In genomic region chr13:45340422-45341033, GRCh38 we compare ENCODE assay signal across 1 cellular context.
TF ChIP-seq lines count a peak whose summit lies in the region.

No MANE protein-coding gene starts in this region.

TF ChIP-seq in HepG2, 621 proteins besides CTCF, POLR2A, EP300 and RAD21 (continued from another document and continues in another):
- TF ChIP-seq ZNF225 (CRISPR knock-in tag; IDR thresholded peaks at IDR 0.05) (no peak), ZNF777 (CRISPR knock-in tag; IDR thresholded peaks at IDR 0.05) (0 out of 2 replicates have a peak, but pooled peaks have one; percentile 26), TRIM22 (IDR thresholded peaks at IDR 0.05) (no peak), ZNF580 (CRISPR knock-in tag; IDR thresholded peaks at IDR 0.05; ENCODE audit: borderline replicate concordance, low read depth) (no peak), MEIS2 (CRISPR knock-in tag; IDR thresholded peaks at IDR 0.05) (0 out of 2 replicates have a peak, but pooled peaks have one; percentile 25), ZNF546 (CRISPR knock-in tag; conservative IDR thresholded peaks at IDR 0.05) (no peak), SMAD3 (CRISPR knock-in tag; IDR thresholded peaks at IDR 0.05) (no peak; the same call in 1 of the 2 replicates), ZNF362 (CRISPR knock-in tag; IDR thresholded peaks at IDR 0.05; ENCODE audit: borderline replicate concordance) (no peak), ZIK1 (CRISPR knock-in tag; IDR thresholded peaks at IDR 0.05; ENCODE audit: borderline replicate concordance, low read depth) (no peak), MXD4 (CRISPR knock-in tag; IDR thresholded peaks at IDR 0.05) (no peak), FOXO4 (CRISPR knock-in tag; conservative IDR thresholded peaks at IDR 0.05) (0 out of 2 replicates have a peak, but pooled peaks have one; percentile 48), ZNF160 (CRISPR knock-in tag; IDR thresholded peaks at IDR 0.05) (no peak), ZNF878 (CRISPR knock-in tag; IDR thresholded peaks at IDR 0.05) (no peak), ZNF484 (CRISPR knock-in tag; IDR thresholded peaks at IDR 0.05; ENCODE audit: borderline replicate concordance, low read depth) (no peak; the same call in 1 of the 2 replicates), NR0B2 (CRISPR knock-in tag; IDR thresholded peaks at IDR 0.05) (no peak), SIX1 (CRISPR knock-in tag; IDR thresholded peaks at IDR 0.05; ENCODE audit: borderline replicate concordance) (peak; percentile 54; the same call in 1 of the 2 replicates), ZKSCAN5 (CRISPR knock-in tag; IDR thresholded peaks at IDR 0.05) (no peak), SRSF4 (IDR thresholded peaks at IDR 0.05; ENCODE audit: low read depth, low read length, poor library complexity, severe bottlenecking) (no peak), ZNF335 (CRISPR knock-in tag; IDR thresholded peaks at IDR 0.05) (no peak), DMTF1 (CRISPR knock-in tag; IDR thresholded peaks at IDR 0.05) (no peak), NAIF1 (CRISPR knock-in tag; IDR thresholded peaks at IDR 0.05; ENCODE audit: borderline replicate concordance) (no peak), GATAD1 (CRISPR knock-in tag; IDR thresholded peaks at IDR 0.05) (no peak), CENPT (CRISPR knock-in tag; IDR thresholded peaks at IDR 0.05; ENCODE audit: low read depth) (no peak), PREB (CRISPR knock-in tag; IDR thresholded peaks at IDR 0.05) (no peak), KDM4B (CRISPR knock-in tag; IDR thresholded peaks at IDR 0.05) (peak; percentile 84; the same call in 1 of the 2 replicates), PATZ1 (CRISPR knock-in tag; IDR thresholded peaks at IDR 0.05) (peak; percentile 48), ARID2 (CRISPR knock-in tag; IDR thresholded peaks at IDR 0.05; ENCODE audit: borderline replicate concordance) (peak; percentile 24; the same call in 1 of the 2 replicates), ZNF264 (CRISPR knock-in tag; IDR thresholded peaks at IDR 0.05) (no peak), MAFG (CRISPR knock-in tag; IDR thresholded peaks at IDR 0.05) (peak; percentile 70; the same call in 1 of the 2 replicates), EHMT2 (IDR thresholded peaks at IDR 0.05; ENCODE audit: borderline replicate concordance, low read depth, low read length) (no peak), JUND (CRISPR knock-in tag; IDR thresholded peaks at IDR 0.05) (no peak), ZMYM3 (CRISPR knock-in tag; IDR thresholded peaks at IDR 0.05) (no peak), TAF1 (CRISPR knock-in tag; IDR thresholded peaks at IDR 0.05) (peak; percentile 21; the same call in 1 of the 2 replicates), CENPX (CRISPR knock-in tag; IDR thresholded peaks at IDR 0.05) (no peak), REL (CRISPR knock-in tag; conservative IDR thresholded peaks at IDR 0.05) (no peak), IKZF5 (CRISPR knock-in tag; IDR thresholded peaks at IDR 0.05) (peak; percentile 30; the same call in 1 of the 2 replicates), ERF (CRISPR knock-in tag; IDR thresholded peaks at IDR 0.05) (0 out of 2 replicates have a peak, but pooled peaks have one; percentile 7), MAFK (conservative IDR thresholded peaks at IDR 0.05 in 1 of 2, IDR thresholded peaks at IDR 0.05 in 1 of 2; ENCODE audit: low read length in 2 of 2) (no peak), SMAD9 (CRISPR knock-in tag; IDR thresholded peaks at IDR 0.05) (no peak), SATB2 (CRISPR knock-in tag; IDR thresholded peaks at IDR 0.05) (no peak), MLLT10 (CRISPR knock-in tag; IDR thresholded peaks at IDR 0.05) (no peak), TBX3 (IDR thresholded peaks at IDR 0.05; ENCODE audit: borderline replicate concordance) (no peak), ZNF790 (CRISPR knock-in tag; IDR thresholded peaks at IDR 0.05; ENCODE audit: borderline replicate concordance) (no peak), ZNF33B (CRISPR knock-in tag; IDR thresholded peaks at IDR 0.05) (no peak), PHF21A (CRISPR knock-in tag; IDR thresholded peaks at IDR 0.05) (peak; percentile 43; the same call in 1 of the 2 replicates), PTBP1 (IDR thresholded peaks at IDR 0.05; ENCODE audit: low read depth, low read length, poor library complexity, severe bottlenecking) (no peak), HMGXB4 (CRISPR knock-in tag; IDR thresholded peaks at IDR 0.05; ENCODE audit: borderline replicate concordance in 1 of 2, low read depth in 1 of 2) (peak in 1 of 2 experiments; percentile 72; a peak in 1 of 4 replicates), ZNF296 (CRISPR knock-in tag; conservative IDR thresholded peaks at IDR 0.05) (no peak), ZNF775 (CRISPR knock-in tag; IDR thresholded peaks at IDR 0.05; ENCODE audit: borderline replicate concordance) (no peak), HIC2 (CRISPR knock-in tag; IDR thresholded peaks at IDR 0.05; ENCODE audit: low read depth) (no peak)
